Comparison of ENCODE assay signal across 8 cellular contexts in the genomic region with DNA sequence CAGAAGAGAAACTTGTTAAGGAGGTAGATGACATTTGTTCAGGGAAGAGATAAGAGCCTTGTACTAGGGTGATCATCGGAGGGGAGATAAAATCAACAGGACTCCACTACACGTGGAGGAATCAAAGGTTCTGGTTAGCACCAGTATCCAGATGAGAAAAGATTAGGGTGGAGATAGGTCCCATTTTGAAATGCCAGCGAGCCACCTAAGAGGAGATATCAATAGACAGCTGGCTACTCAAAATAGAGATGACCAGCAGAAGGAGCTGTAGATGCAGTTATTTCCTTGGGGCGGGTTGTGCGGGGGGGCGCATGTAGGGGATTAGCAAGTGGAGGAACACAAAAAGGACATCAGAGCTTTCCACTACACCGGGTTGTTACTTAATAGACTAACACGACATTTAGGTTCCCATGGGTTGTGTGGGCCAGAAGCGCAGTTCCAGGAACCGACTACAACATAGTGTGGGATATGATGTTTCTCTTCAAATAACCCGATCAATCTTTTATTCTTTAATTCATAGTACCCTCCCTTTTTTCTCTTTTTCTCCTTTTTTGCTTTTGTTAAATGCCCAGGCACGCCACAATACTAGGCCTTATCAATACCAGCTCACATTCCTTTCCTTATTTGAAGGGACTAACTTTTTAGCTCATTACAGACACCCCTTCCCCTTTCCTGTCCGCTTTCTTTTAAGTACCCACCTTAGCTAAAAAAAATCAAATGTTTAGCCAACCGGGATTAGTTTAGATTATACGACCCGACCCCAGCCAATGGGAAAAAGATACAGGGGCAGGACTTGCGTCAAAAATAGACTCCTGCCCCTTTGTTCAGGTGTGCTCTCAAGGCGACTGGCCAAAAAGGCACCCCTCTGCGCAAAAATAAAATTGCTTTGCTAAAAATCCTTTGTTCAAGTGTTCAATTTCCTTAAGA. TPM values are rescaled to one million over a fixed set of nuclear protein-coding genes. Genes with fewer than 3 reads are reported as not detected.
DNase-seq lines count a peak whose midpoint lies in the region; ATAC-seq and TF ChIP-seq lines count a peak whose summit lies in the region.

No MANE protein-coding gene starts in this region.

- peaks cover 30% of the 10 kb centered on the region for H3K79me2 ChIP-seq in OCI-LY3 (ENCODE audit: low read length)

- H3K4me2 ChIP-seq in BLaER1 treated with 17β-estradiol and CSF1 and Interleukin-3, amounts not matched to agents 10 nM and 100 nM: peak overlapping the region; percentile 80 to 99 (median 90)
- H3K4me2 ChIP-seq in OCI-LY3 (ENCODE audit: low read length): peak overlapping the region; percentile 89

- peak overlapping the region; percentile 85 to 97 (median 93) for H3K27ac ChIP-seq in BLaER1 treated with 17β-estradiol and CSF1 and Interleukin-3, amounts not matched to agents 10 nM and 100 nM
- peak overlapping the region; percentile 95 for H3K27ac ChIP-seq in OCI-LY3 (ENCODE audit: low read length)

- DNase-seq in inferior parietal cortex (ENCODE audit: extremely low spot score): peak; percentile 19
- peak in 1 of 2 donors; percentile 57 for DNase-seq in stimulated activated effector memory CD8-positive, alpha-beta T cell treated with anti-CD3 and anti-CD28 coated beads, Interleukin-12 subunit alpha, Interleukin-12 subunit beta, amount 100 ng/mL, for 72 hours (ENCODE audit: low spot score in 2 of 2)
- no peak for DNase-seq in NCI-H187 (lab: John Stamatoyannopoulos, UW)

- peaks cover 33 to 44% (median 36%) of the 10 kb centered on the region in 10 experiments for H3K4me1 ChIP-seq in BLaER1 treated with 17β-estradiol and CSF1 and Interleukin-3, amounts not matched to agents 10 nM and 100 nM
- peaks cover 17% of the 10 kb centered on the region for H3K4me1 ChIP-seq in OCI-LY3 (ENCODE audit: low read length)

- TF ChIP-seq CTCF in OCI-LY3 (IDR thresholded peaks at IDR 0.05; ENCODE audit: low read depth, low read length) (peak; percentile 49), brain (conservative IDR thresholded peaks at IDR 0.05) (peak in 1 of 2 experiments; percentile 45)

- H3K27ac Mint-ChIP-seq in brain: peak overlapping the region; percentile 5 to 100 (median 88)
- peak overlapping the region; percentile 99 for H3K27ac Mint-ChIP-seq in stimulated activated effector memory CD8-positive, alpha-beta T cell treated with anti-CD3 and anti-CD28 coated beads, Interleukin-12 subunit alpha, Interleukin-12 subunit beta, amount 100 ng/mL, for 72 hours

- peak overlapping the region; percentile 79 to 97 (median 94) for H3K9ac ChIP-seq in BLaER1 treated with 17β-estradiol and CSF1 and Interleukin-3, amounts not matched to agents 10 nM and 100 nM
- peak overlapping the region; percentile 98 for H3K9ac ChIP-seq in OCI-LY3 (ENCODE audit: low read length)

- peak overlapping the region; percentile 78 to 98 (median 90) for H3K4me3 ChIP-seq in BLaER1 treated with 17β-estradiol and CSF1 and Interleukin-3, amounts not matched to agents 10 nM and 100 nM
- H3K4me3 ChIP-seq in OCI-LY3 (ENCODE audit: low read length): peak overlapping the region; percentile 97

- peak overlapping the region; percentile 56 to 99 (median 95) for H3K4me3 Mint-ChIP-seq in brain
- peak overlapping the region; percentile 97 for H3K4me3 Mint-ChIP-seq in stimulated activated effector memory CD8-positive, alpha-beta T cell treated with anti-CD3 and anti-CD28 coated beads, Interleukin-12 subunit alpha, Interleukin-12 subunit beta, amount 100 ng/mL, for 72 hours

- peaks cover 4% of the 10 kb centered on the region for H3K36me3 Mint-ChIP-seq in brain
- peaks cover 29% of the 10 kb centered on the region for H3K36me3 Mint-ChIP-seq in stimulated activated effector memory CD8-positive, alpha-beta T cell treated with anti-CD3 and anti-CD28 coated beads, Interleukin-12 subunit alpha, Interleukin-12 subunit beta, amount 100 ng/mL, for 72 hours

- peaks cover 51% of the 10 kb centered on the region for H3K4me1 Mint-ChIP-seq in brain
- peaks cover 35% of the 10 kb centered on the region for H3K4me1 Mint-ChIP-seq in stimulated activated effector memory CD8-positive, alpha-beta T cell treated with anti-CD3 and anti-CD28 coated beads, Interleukin-12 subunit alpha, Interleukin-12 subunit beta, amount 100 ng/mL, for 72 hours

- H4K20me1 ChIP-seq in BLaER1 treated with 17β-estradiol and CSF1 and Interleukin-3, amounts not matched to agents 10 nM and 100 nM: peaks cover 0 to 14% (median 10%) of the 10 kb centered on the region in 11 experiments; a peak in 8 of 22 replicates
- H4K20me1 ChIP-seq in OCI-LY3 (ENCODE audit: insufficient read depth, low read length): peaks cover 13% of the 10 kb centered on the region

- peak overlapping the region; percentile 55 for H2AFZ ChIP-seq in OCI-LY3 (ENCODE audit: low read depth, low read length)

- H3K9me3 ChIP-seq in BLaER1 treated with 17β-estradiol and CSF1 and Interleukin-3, amounts not matched to agents 10 nM and 100 nM (replicated peaks in 1 of 11): no peaks in the 10 kb centered on the region
- no peaks in the 10 kb centered on the region for H3K9me3 ChIP-seq in OCI-LY3 (ENCODE audit: insufficient read depth, low read length)

- H3K36me3 ChIP-seq in BLaER1 treated with 17β-estradiol and CSF1 and Interleukin-3, amounts not matched to agents 10 nM and 100 nM: peaks cover 0 to 8% (median 0%) of the 10 kb centered on the region in 11 experiments; a peak in 5 of 22 replicates
- peaks cover 4% of the 10 kb centered on the region for H3K36me3 ChIP-seq in OCI-LY3 (replicated peaks; ENCODE audit: low read depth, low read length)

- H3K27me3 ChIP-seq in BLaER1 treated with 17β-estradiol and CSF1 and Interleukin-3, amounts not matched to agents 10 nM and 100 nM: no peaks in the 10 kb centered on the region
- no peaks in the 10 kb centered on the region for H3K27me3 ChIP-seq in OCI-LY3 (ENCODE audit: low read depth, low read length)

- ATAC-seq in GM18517 (IDR thresholded peaks at IDR 0.05; ENCODE audit: unreplicated experiment) (peak; percentile 11), HG03108 (IDR thresholded peaks at IDR 0.05; ENCODE audit: unreplicated experiment) (peak; percentile 1)
- ATAC-seq in stimulated activated effector memory CD8-positive, alpha-beta T cell treated with anti-CD3 and anti-CD28 coated beads, Interleukin-12 subunit alpha, Interleukin-12 subunit beta, amount 100 ng/mL, for 72 hours: no peak

- H3K9me3 Mint-ChIP-seq in brain: peaks cover 0 to 8% (median 4%) of the 10 kb centered on the region in 5 experiments
- no peaks in the 10 kb centered on the region for H3K9me3 Mint-ChIP-seq in stimulated activated effector memory CD8-positive, alpha-beta T cell treated with anti-CD3 and anti-CD28 coated beads, Interleukin-12 subunit alpha, Interleukin-12 subunit beta, amount 100 ng/mL, for 72 hours

- peaks cover 13% of the 10 kb centered on the region for H3K27me3 Mint-ChIP-seq in brain

RNA-seq across cellular contexts. Expression of a gene that starts 2.0 kb away (rescaled TPM):
- 11.4 TPM for polyA plus RNA-seq in brain (ENCODE audit: insufficient read depth, low read depth, low replicate concordance)

RNA-seq across cellular contexts. Expression of a gene that starts 17.0 kb away (rescaled TPM):
- 5.6 TPM for polyA plus RNA-seq in brain (ENCODE audit: insufficient read depth, low read depth, low replicate concordance)
